In the genomic region with DNA sequence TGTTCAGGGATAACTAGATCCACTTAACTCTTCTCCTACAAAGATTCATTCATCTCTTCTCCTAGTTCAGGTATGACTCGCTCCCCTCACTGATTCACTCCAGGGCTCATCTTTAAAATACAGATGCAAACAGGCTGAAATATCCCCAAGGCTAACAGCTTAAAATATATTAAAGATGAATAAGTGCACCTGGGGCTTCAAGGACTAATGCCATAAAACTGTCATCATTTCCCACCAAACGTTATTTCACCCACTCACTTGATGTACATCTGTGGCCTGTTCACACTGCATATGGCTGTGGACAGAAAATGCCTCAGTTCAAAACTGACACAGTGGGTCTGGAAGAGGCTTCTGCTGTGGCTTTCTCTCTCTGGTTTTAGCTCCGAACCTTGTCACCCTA, we compare ENCODE assay signal across 19 cellular contexts.
A peak's percentile ranks its signal among the peaks of the same experiment; 100 is the strongest.
DNase-seq lines count a peak whose midpoint lies in the region; ATAC-seq and TF ChIP-seq lines count a peak whose summit lies in the region.
"Had no signal": no experiment of that assay in that cellular context is flagged by ENCODE, and none has a peak within 500 bp of the region (broad histone marks: within the 10 kb centered on the region; RNA-seq: fewer than 3 reads in every experiment).

No MANE protein-coding gene starts in this region.

- ATAC-seq in HG02798 (IDR thresholded peaks at IDR 0.05; ENCODE audit: poor library complexity, unreplicated experiment) = peak; percentile 36

- peak overlapping the region in 1 of 7 donors; percentile 26 for H3K27ac Mint-ChIP-seq in CD14-positive monocyte
- H3K27ac Mint-ChIP-seq: activated CD4-positive, alpha-beta T cell treated with anti-CD3 and anti-CD28 coated beads, Interleukin-2, amount 10 ng/mL, durations not matched to agents 24 days and 14 days; activated naive CD8-positive, alpha-beta T cell had no signal

- H3K4me3 Mint-ChIP-seq in CD14-positive monocyte = no peak overlapping the region
- H3K4me3 Mint-ChIP-seq: activated CD4-positive, alpha-beta T cell treated with anti-CD3 and anti-CD28 coated beads, Interleukin-2, amount 10 ng/mL, durations not matched to agents 24 days and 14 days; activated naive CD8-positive, alpha-beta T cell had no signal

- TF ChIP-seq CTCF in fibroblast of mammary gland (conservative IDR thresholded peaks at IDR 0.05; ENCODE audit: control insufficient read depth, insufficient read depth, low read depth, low read length) = no peak
- no peak for TF ChIP-seq CTCF in CD14-positive monocyte (IDR thresholded peaks at IDR 0.05)

- peaks cover 0 to 4% (median 0%) of the 10 kb centered on the region in 3 donors for H3K27me3 Mint-ChIP-seq in CD14-positive monocyte (ENCODE audit: low read depth in 3 of 3)
- H3K27me3 Mint-ChIP-seq: activated CD4-positive, alpha-beta T cell treated with anti-CD3 and anti-CD28 coated beads, Interleukin-2, amount 10 ng/mL, durations not matched to agents 24 days and 14 days had no signal

- peak; percentile 47 for DNase-seq in EL
- peak; percentile 2 for DNase-seq in NCI-H226
- DNase-seq in fibroblast of mammary gland (ENCODE audit: low read depth) = peak; percentile 69
- DNase-seq in AG08396 (ENCODE audit: low spot score) = no peak
- no peak for DNase-seq in hippocampal formation (lab: John Stamatoyannopoulos, UW)
- DNase-seq in CD14-positive monocyte (ENCODE audit: low spot score) = no peak
- no peak for DNase-seq in NCI-H1436 treated with DMSO at 0.1 percent for 48 hours (lab: John Stamatoyannopoulos, UW)
- DNase-seq: activated CD4-positive, alpha-beta T cell treated with anti-CD3 and anti-CD28 coated beads, Interleukin-2, amount 10 ng/mL, durations not matched to agents 24 days and 14 days; caudate nucleus; effector memory CD4-positive, alpha-beta T cell; KG1; left ventricle myocardium inferior; NCI-H1417; NCI-H2227 treated with DMSO at 0.1 percent for 48 hours; SJCRH30; stomach; T1000 had no signal

- H3K4me3 ChIP-seq in fibroblast of mammary gland (ENCODE audit: control insufficient read depth, low read depth, low read length) = no peak overlapping the region
- H3K4me3 ChIP-seq: left ventricle myocardium inferior, SJCRH30, stomach had no signal

- no peaks in the 10 kb centered on the region for H3K36me3 Mint-ChIP-seq in CD14-positive monocyte
- H3K36me3 Mint-ChIP-seq: activated naive CD8-positive, alpha-beta T cell had no signal

- H3K4me1 Mint-ChIP-seq in CD14-positive monocyte = peaks cover 16% of the 10 kb centered on the region
- H3K4me1 Mint-ChIP-seq: activated CD4-positive, alpha-beta T cell treated with anti-CD3 and anti-CD28 coated beads, Interleukin-2, amount 10 ng/mL, durations not matched to agents 24 days and 14 days had no signal

- intact Hi-C loops in CD14-positive monocyte (cut with micrococcal nuclease) = no loop called here

- peaks cover 4 to 14% (median 6%) of the 10 kb centered on the region in 7 donors for H3K9me3 Mint-ChIP-seq in CD14-positive monocyte
- H3K9me3 Mint-ChIP-seq: activated CD4-positive, alpha-beta T cell treated with anti-CD3 and anti-CD28 coated beads, Interleukin-2, amount 10 ng/mL, durations not matched to agents 24 days and 14 days had no signal

Comparison
In these comparisons a context has a peak if more than half of its experiments do, and no peak if none do; other contexts are left out.
1. DNase-seq: peak in EL (single experiment), NCI-H226 (single experiment) and fibroblast of mammary gland (single experiment); none in AG08396 (single experiment), hippocampal formation (0 of 2), CD14-positive monocyte (single experiment) and NCI-H1436 treated with DMSO at 0.1 percent for 48 hours (single experiment).